In the genomic region with DNA sequence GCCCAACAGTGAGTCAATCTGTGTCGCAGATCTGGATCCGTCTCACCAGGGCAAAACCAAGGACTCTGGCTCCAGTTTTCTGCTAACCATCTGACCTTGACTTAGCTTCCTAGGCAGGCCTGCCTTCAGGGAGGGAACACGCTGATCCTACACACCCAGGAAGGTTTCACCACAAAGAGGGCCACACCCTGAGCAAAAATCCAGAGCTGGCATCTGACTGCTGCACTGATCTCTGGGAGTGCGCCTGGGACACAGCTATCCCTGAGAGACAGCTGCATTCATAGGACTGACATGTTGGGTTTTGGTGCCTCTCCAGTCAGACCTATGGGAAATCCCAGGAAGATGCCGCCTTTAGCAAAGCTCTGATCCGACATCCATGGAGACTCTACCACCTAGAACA, we compare ENCODE assay signal across 10 cellular contexts. TPM values are rescaled to one million over a fixed set of nuclear protein-coding genes. Genes with fewer than 3 reads are reported as not detected.
A peak's percentile ranks its signal among the peaks of the same experiment; 100 is the strongest.
DNase-seq lines count a peak whose midpoint lies in the region; ATAC-seq and TF ChIP-seq lines count a peak whose summit lies in the region.
"Had no signal": no experiment of that assay in that cellular context is flagged by ENCODE, and none has a peak within 500 bp of the region (broad histone marks: within the 10 kb centered on the region; RNA-seq: fewer than 3 reads in every experiment).

No MANE protein-coding gene starts in this region.

- H3K27ac Mint-ChIP-seq in activated CD8-positive, alpha-beta memory T cell treated with anti-CD3 and anti-CD28 coated beads, Interleukin-2, amount 10 ng/mL, durations not matched to agents 7 days and 5 days, result no peak overlapping the region
- H3K27ac Mint-ChIP-seq: activated naive CD8-positive, alpha-beta T cell treated with anti-CD3 and anti-CD28 coated beads for 36 hours had no signal

- peaks cover 54% of the 10 kb centered on the region for H3K36me3 Mint-ChIP-seq in activated CD8-positive, alpha-beta memory T cell treated with anti-CD3 and anti-CD28 coated beads, Interleukin-2, amount 10 ng/mL, durations not matched to agents 7 days and 5 days

- peaks cover 0 to 8% of the 10 kb centered on the region in 2 donors for H3K4me1 ChIP-seq in right atrium auricular region
- no peaks in the 10 kb centered on the region for H3K4me1 ChIP-seq in breast epithelium

- H3K27ac ChIP-seq in right atrium auricular region (no peak overlapping the region), breast epithelium (peak overlapping the region; percentile 44 to 71)

- TF ChIP-seq CTCF in right atrium auricular region (IDR thresholded peaks at IDR 0.05), result no peak
- TF ChIP-seq CTCF in breast epithelium (IDR thresholded peaks at IDR 0.05), result no peak

- no peaks in the 10 kb centered on the region for H3K4me1 Mint-ChIP-seq in activated CD8-positive, alpha-beta memory T cell treated with anti-CD3 and anti-CD28 coated beads, Interleukin-2, amount 10 ng/mL, durations not matched to agents 7 days and 5 days
- H3K4me1 Mint-ChIP-seq: activated naive CD8-positive, alpha-beta T cell treated with anti-CD3 and anti-CD28 coated beads for 36 hours had no signal

- H3K4me3 ChIP-seq in right atrium auricular region, result no peak overlapping the region
- H3K4me3 ChIP-seq in breast epithelium, result no peak overlapping the region

- CTCF ChIA-PET in activated CD8-positive, alpha-beta memory T cell treated with anti-CD3 and anti-CD28 coated beads, Interleukin-2, amount 10 ng/mL, durations not matched to agents 7 days and 5 days (lab: Charles Lee), result interaction anchor here (1.0 to 1.7 kb wide), 2 partner anchors 9 to 27 kb away, joined by 3 to 5 read pairs; no protein-coding TSS in a partner anchor

- no peaks in the 10 kb centered on the region for H3K27me3 Mint-ChIP-seq in activated CD8-positive, alpha-beta memory T cell treated with anti-CD3 and anti-CD28 coated beads, Interleukin-2, amount 10 ng/mL, durations not matched to agents 7 days and 5 days
- H3K27me3 Mint-ChIP-seq: activated naive CD8-positive, alpha-beta T cell treated with anti-CD3 and anti-CD28 coated beads for 36 hours had no signal

- intact Hi-C loops in Right ventricle myocardium inferior (cut with DNase I) (no loop called here), breast epithelium (cut with DNase I; ENCODE audit: low total_unique reads) (no loop called here)

- DNase-seq in Right ventricle myocardium inferior (ENCODE audit: missing footprints) (no peak), right atrium auricular region (ENCODE audit: low spot score) (no peak), breast epithelium (ENCODE audit: low spot score in 2 of 2) (peak; percentile 63 to 74), kidney tubule cell (ENCODE audit: low spot score) (peak; percentile 8), ureter (ENCODE audit: low spot score) (peak; percentile 43), RPMI8226 (no peak)
- no peak for DNase-seq in activated CD8-positive, alpha-beta memory T cell treated with anti-CD3 and anti-CD28 coated beads, Interleukin-2, amount 10 ng/mL, durations not matched to agents 7 days and 5 days
- DNase-seq: activated CD4-positive, alpha-beta T cell treated with anti-CD3 and anti-CD28 coated beads for 4 hours; activated naive CD8-positive, alpha-beta T cell treated with anti-CD3 and anti-CD28 coated beads for 36 hours had no signal

- no peak for TF ChIP-seq POLR2A in breast epithelium (IDR thresholded peaks at IDR 0.05)

- no peak overlapping the region for H3K4me3 Mint-ChIP-seq in activated CD8-positive, alpha-beta memory T cell treated with anti-CD3 and anti-CD28 coated beads, Interleukin-2, amount 10 ng/mL, durations not matched to agents 7 days and 5 days
- H3K4me3 Mint-ChIP-seq: activated naive CD8-positive, alpha-beta T cell treated with anti-CD3 and anti-CD28 coated beads for 36 hours had no signal

- no peaks in the 10 kb centered on the region for H3K9me3 ChIP-seq in right atrium auricular region
- no peaks in the 10 kb centered on the region for H3K9me3 ChIP-seq in breast epithelium

- no peaks in the 10 kb centered on the region for H3K27me3 ChIP-seq in right atrium auricular region
- no peaks in the 10 kb centered on the region for H3K27me3 ChIP-seq in breast epithelium

- peaks cover 61% of the 10 kb centered on the region for H3K36me3 ChIP-seq in right atrium auricular region
- peaks cover 7% of the 10 kb centered on the region for H3K36me3 ChIP-seq in breast epithelium

- peak; percentile 86 for ATAC-seq in Right ventricle myocardium inferior
- no peak for ATAC-seq in GM19395 (IDR thresholded peaks at IDR 0.05; ENCODE audit: unreplicated experiment)
- ATAC-seq in activated CD8-positive, alpha-beta memory T cell treated with anti-CD3 and anti-CD28 coated beads, Interleukin-2, amount 10 ng/mL, durations not matched to agents 7 days and 5 days, result no peak

- H3K9me3 Mint-ChIP-seq in activated CD8-positive, alpha-beta memory T cell treated with anti-CD3 and anti-CD28 coated beads, Interleukin-2, amount 10 ng/mL, durations not matched to agents 7 days and 5 days (ENCODE audit: low read depth), result no peaks in the 10 kb centered on the region
- H3K9me3 Mint-ChIP-seq: activated naive CD8-positive, alpha-beta T cell treated with anti-CD3 and anti-CD28 coated beads for 36 hours had no signal

RNA-seq across cellular contexts. Expression of a gene that starts 47.5 kb away (rescaled TPM):
- total RNA-seq in Right ventricle myocardium inferior (75.4 TPM), right atrium auricular region (10 to 100 TPM; 36.7 to 40.4 TPM), breast epithelium (10 to 100 TPM; 44.5 to 77.4 (median 60.6) TPM), ureter (44.0 TPM)
- total RNA-seq in activated CD8-positive, alpha-beta memory T cell treated with anti-CD3 and anti-CD28 coated beads, Interleukin-2, amount 10 ng/mL, durations not matched to agents 7 days and 5 days, result 100 to 1,000 TPM in 1 of 2 experiments, 10 to 100 TPM in 1; 79.8 to 138 TPM

Comparison
In these comparisons a context has a peak if more than half of its experiments do, and no peak if none do; other contexts are left out.
1. DNase-seq: peak in breast epithelium (2 of 2), kidney tubule cell (single experiment) and ureter (single experiment); none in Right ventricle myocardium inferior (single experiment), right atrium auricular region (single experiment), activated CD8-positive, alpha-beta memory T cell treated with anti-CD3 and anti-CD28 coated beads, Interleukin-2, amount 10 ng/mL, durations not matched to agents 7 days and 5 days (single experiment) and RPMI8226 (single experiment).
2. H3K27ac ChIP-seq: peak in breast epithelium (2 of 2); none in right atrium auricular region (0 of 2).